8 cellular contexts compared by ENCODE assay signal in the genomic region with DNA sequence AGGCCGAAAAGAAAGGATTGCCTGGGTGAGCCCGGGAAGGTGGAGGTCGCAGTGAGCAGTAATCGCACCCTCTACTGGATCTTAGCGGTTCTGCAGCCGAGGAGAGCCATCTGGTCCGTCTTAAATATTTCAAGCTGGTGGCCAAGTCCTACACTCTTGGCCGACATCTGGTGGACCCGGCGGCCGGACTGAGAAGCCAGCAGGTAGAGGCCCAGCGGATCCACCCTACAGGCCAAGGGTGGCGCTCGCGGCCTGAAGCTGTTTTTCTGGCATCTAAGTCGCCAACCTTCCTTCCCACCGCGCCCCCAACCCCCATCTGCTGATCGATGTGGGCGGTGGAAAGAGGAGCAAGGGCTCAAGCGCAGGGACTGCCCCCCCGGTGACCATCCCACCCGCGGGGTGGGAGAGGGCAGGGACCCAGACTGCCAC. TPM values are rescaled to one million over a fixed set of nuclear protein-coding genes. Genes with fewer than 3 reads are reported as not detected.
A peak's percentile ranks its signal among the peaks of the same experiment; 100 is the strongest.
DNase-seq lines count a peak whose midpoint lies in the region; ATAC-seq, FAIRE-seq and TF ChIP-seq lines count a peak whose summit lies in the region.

No MANE protein-coding gene starts in this region.

- no peak overlapping the region for H3K18ac ChIP-seq in H1 (ENCODE audit: extremely low read depth, low read length)

- DNase-seq in Daoy (ENCODE audit: low read depth) (peak; percentile 34), H1 (ENCODE audit: low read depth in 1 of 2, low spot score in 2 of 2) (peak; percentile 51 to 60), natural killer cell (no peak), H4 (ENCODE audit: low spot score) (no peak), D721Med (ENCODE audit: insufficient read length, low spot score) (no peak)
- no peak for DNase-seq in activated CD4-positive, CD25-positive, alpha-beta regulatory T cell treated with anti-CD3 and anti-CD28 coated beads, Interleukin-2, amount 50 U/mL, for 72 hours

- no peak overlapping the region for H3K14ac ChIP-seq in H1 (ENCODE audit: insufficient read length)

- no peak overlapping the region for H3K27ac ChIP-seq in H1 (ENCODE audit: low read depth, low read length)

- H3K36me3 ChIP-seq in H1 (ENCODE audit: control insufficient read depth in 2 of 4, insufficient read depth in 4 of 4, low read length in 3 of 4): peaks cover 0 to 4% (median 0%) of the 10 kb centered on the region in 4 experiments; a peak in 1 of 8 replicates

- H2BK5ac ChIP-seq in H1 (ENCODE audit: low read depth, low read length): no peak overlapping the region

- H4K20me1 ChIP-seq in H1 (replicated peaks in 1 of 2; ENCODE audit: control insufficient read depth in 1 of 2, insufficient read depth in 2 of 2, low read length in 2 of 2): no peaks in the 10 kb centered on the region

- H2BK20ac ChIP-seq in H1 (ENCODE audit: low read length): no peak overlapping the region

- H2BK120ac ChIP-seq in H1 (replicated peaks; ENCODE audit: low read depth, low read length): no peak overlapping the region

- H3K4me3 Mint-ChIP-seq in natural killer cell: peak overlapping the region; percentile 47

- ATAC-seq in natural killer cell (no peak), GM21723 (IDR thresholded peaks at IDR 0.05; ENCODE audit: unreplicated experiment) (no peak)

- no peak for FAIRE-seq in H1 (lab: Jason Lieb, UNC)
- FAIRE-seq in D721Med (lab: Jason Lieb, UNC): no peak

- no peak overlapping the region for H2BK12ac ChIP-seq in H1 (ENCODE audit: low read depth, low read length)

- H3K27ac Mint-ChIP-seq in natural killer cell: no peak overlapping the region

- no peak overlapping the region for H2BK15ac ChIP-seq in H1 (ENCODE audit: low read length)

- H3K79me1 ChIP-seq in H1 (ENCODE audit: low read depth, low read length): no peaks in the 10 kb centered on the region

- peaks cover 28 to 38% of the 10 kb centered on the region in 2 donors for H3K27me3 Mint-ChIP-seq in natural killer cell (ENCODE audit: low read depth in 2 of 2)

- TF ChIP-seq EP300 in H1 (IDR thresholded peaks at IDR 0.05; ENCODE audit: borderline replicate concordance in 1 of 2, low read depth in 2 of 2, low read length in 2 of 2): no peak

- no peaks in the 10 kb centered on the region for H3K4me1 ChIP-seq in H1 (replicated peaks in 1 of 4; ENCODE audit: control insufficient read depth in 3 of 4, insufficient read depth in 4 of 4, low read length in 3 of 4)

- H3K27me3 ChIP-seq in H1 (replicated peaks in 1 of 4; ENCODE audit: control insufficient read depth in 3 of 4, extremely low read depth in 1 of 4, insufficient read depth in 3 of 4, low read length in 3 of 4): no peaks in the 10 kb centered on the region

- POLR2A ChIA-PET in H1 (lab: Charles Lee; ENCODE audit: partially characterized antibody): interaction anchor here (0.7 kb wide), 1 partner anchor 47 kb away, joined by 3 read pairs; no protein-coding TSS in a partner anchor

- no peak overlapping the region for H3K4ac ChIP-seq in H1 (replicated peaks; ENCODE audit: insufficient read length, low read depth, low read length)

- H3K36me3 Mint-ChIP-seq in natural killer cell: no peaks in the 10 kb centered on the region

- no peaks in the 10 kb centered on the region for H3K23me2 ChIP-seq in H1 (ENCODE audit: low read depth, low read length)

- peak; percentile 48 to 56 for TF ChIP-seq RAD21 in H1 (IDR thresholded peaks at IDR 0.05 in 1 of 2, conservative IDR thresholded peaks at IDR 0.05 in 1 of 2; ENCODE audit: low read depth in 2 of 2, low read length in 2 of 2)

- H3K9me3 Mint-ChIP-seq in natural killer cell: peaks cover 5 to 13% of the 10 kb centered on the region in 2 donors

- CTCF ChIA-PET in H1 (lab: Charles Lee; ENCODE audit: partially characterized antibody): interaction anchor here (0.9 to 1.4 kb wide), 3 partner anchors 24 to 31 kb away, joined by 3 to 7 read pairs (median 4); no protein-coding TSS in a partner anchor

- no peak for TF ChIP-seq POLR2A in H1 (IDR thresholded peaks at IDR 0.05; ENCODE audit: control extremely low read depth in 1 of 2, low read depth in 2 of 2, low read length in 2 of 2)

- H3K9ac ChIP-seq in H1 (replicated peaks in 1 of 4; ENCODE audit: extremely low read depth in 1 of 4, low read depth in 3 of 4, low read length in 3 of 4): no peak overlapping the region

- H4K91ac ChIP-seq in H1 (replicated peaks; ENCODE audit: insufficient read length, low read length): no peak overlapping the region

- no peak overlapping the region for H3K56ac ChIP-seq in H1 (replicated peaks; ENCODE audit: insufficient read length, low read depth, low read length)

- H3K23ac ChIP-seq in H1 (ENCODE audit: insufficient read length): no peak overlapping the region

- peak; percentile 23; the same call in 1 of the 2 replicates for TF ChIP-seq CTCF in LNCAP (IDR thresholded peaks at IDR 0.05)
- peak; percentile 39 to 56 (median 40) for TF ChIP-seq CTCF in H1 (IDR thresholded peaks at IDR 0.05; ENCODE audit: control extremely low read depth in 1 of 3, insufficient read depth in 1 of 3, low read depth in 1 of 3, low read length in 3 of 3)
- peak; percentile 19 for TF ChIP-seq CTCF in natural killer cell (IDR thresholded peaks at IDR 0.05)
- no peak for TF ChIP-seq CTCF in D721Med (IDR thresholded peaks at IDR 0.05; ENCODE audit: insufficient read depth, missing control alignments)

- H3K79me2 ChIP-seq in H1 (ENCODE audit: control insufficient read depth in 1 of 2, insufficient read depth in 2 of 2, low read length in 2 of 2): no peaks in the 10 kb centered on the region

- WGBS in H1 (ENCODE audit: extremely low coverage in 1 of 2, insufficient coverage in 1 of 2, insufficient read length in 1 of 2, insufficient replicate concordance in 2 of 2, low coverage in 1 of 2, low lambda C conversion rate in 2 of 2, missing lambda C conversion rate in 1 of 2), 2 experiments: 87% methylated on average over 15 of the region's 24 CpGs; no CpG with 5 or more reads in 1 of the 2 experiments

- no peak overlapping the region for H4K5ac ChIP-seq in H1 (ENCODE audit: insufficient read length, low read depth, low read length)

- H3K4me3 ChIP-seq in H1 (ENCODE audit: extremely low read depth in 1 of 4, insufficient read depth in 2 of 4, low read depth in 3 of 4, low read length in 4 of 4): no peak overlapping the region

- intact Hi-C loops in natural killer cell (cut with micrococcal nuclease): no loop called here

- H2AK5ac ChIP-seq in H1 (ENCODE audit: low read depth, low read length): no peak overlapping the region

- no peak overlapping the region for H2AFZ ChIP-seq in H1 (ENCODE audit: low read length)

- H3K4me1 Mint-ChIP-seq in natural killer cell: peaks cover 0 to 17% of the 10 kb centered on the region in 2 donors

- no peak overlapping the region for H3K4me2 ChIP-seq in H1 (ENCODE audit: insufficient read depth in 1 of 2, low read depth in 2 of 2, low read length in 2 of 2)

- peaks cover 38 to 55% of the 10 kb centered on the region in 2 experiments for H3K9me3 ChIP-seq in H1 (ENCODE audit: insufficient read depth in 2 of 2, low read depth in 1 of 2, low read length in 1 of 2)

- no peak overlapping the region for H4K8ac ChIP-seq in H1 (ENCODE audit: extremely low read depth, insufficient read depth, low read length)

TF ChIP-seq in H1, 55 proteins besides CTCF, POLR2A, EP300 and RAD21:
- TF ChIP-seq MAFK (IDR thresholded peaks at IDR 0.05; ENCODE audit: low read depth, low read length): no peak
- no peak for TF ChIP-seq EZH2 (IDR thresholded peaks at IDR 0.05; ENCODE audit: low read depth, low read length, severe bottlenecking)
- TF ChIP-seq KDM4A (IDR thresholded peaks at IDR 0.05; ENCODE audit: low read depth, low read length, severe bottlenecking): no peak
- no peak for TF ChIP-seq SP2 (IDR thresholded peaks at IDR 0.05; ENCODE audit: low read length)
- TF ChIP-seq KDM1A (IDR thresholded peaks at IDR 0.05; ENCODE audit: borderline replicate concordance, low read length): no peak
- no peak for TF ChIP-seq CREB1 (IDR thresholded peaks at IDR 0.05)
- TF ChIP-seq SP1 (IDR thresholded peaks at IDR 0.05; ENCODE audit: low read depth, low read length): no peak
- no peak for TF ChIP-seq TAF7 (optimal IDR thresholded peaks at IDR 0.05; ENCODE audit: borderline replicate concordance, low read depth, low read length)
- TF ChIP-seq BRCA1 (IDR thresholded peaks at IDR 0.05; ENCODE audit: low read depth, low read length): no peak
- TF ChIP-seq BCL11A (IDR thresholded peaks at IDR 0.05; ENCODE audit: low read depth in 2 of 2, low read length in 2 of 2): no peak
- no peak for TF ChIP-seq FOSL1 (IDR thresholded peaks at IDR 0.05; ENCODE audit: insufficient read depth, low read depth, low read length)
- no peak for TF ChIP-seq SIN3A (conservative IDR thresholded peaks at IDR 0.05 in 1 of 2, IDR thresholded peaks at IDR 0.05 in 1 of 2; ENCODE audit: low read depth in 1 of 2, low read length in 2 of 2)
- no peak for TF ChIP-seq HDAC6 (IDR thresholded peaks at IDR 0.05; ENCODE audit: low read depth, low read length)
- TF ChIP-seq JUND (IDR thresholded peaks at IDR 0.05; ENCODE audit: low read length): no peak
- no peak for TF ChIP-seq POLR2AphosphoS5 (IDR thresholded peaks at IDR 0.05; ENCODE audit: low read depth, low read length)
- TF ChIP-seq PHF8 (conservative IDR thresholded peaks at IDR 0.05; ENCODE audit: low read depth, low read length): no peak
- no peak for TF ChIP-seq POU5F1 (IDR thresholded peaks at IDR 0.05; ENCODE audit: low read depth, low read length)
- TF ChIP-seq, protein P1, sequence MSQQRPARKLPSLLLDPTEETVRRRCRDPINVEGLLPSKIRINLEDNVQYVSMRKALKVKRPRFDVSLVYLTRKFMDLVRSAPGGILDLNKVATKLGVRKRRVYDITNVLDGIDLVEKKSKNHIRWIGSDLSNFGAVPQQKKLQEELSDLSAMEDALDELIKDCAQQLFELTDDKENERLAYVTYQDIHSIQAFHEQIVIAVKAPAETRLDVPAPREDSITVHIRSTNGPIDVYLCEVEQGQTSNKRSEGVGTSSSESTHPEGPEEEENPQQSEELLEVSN (IDR thresholded peaks at IDR 0.05): no peak
- no peak for TF ChIP-seq CBX5 (IDR thresholded peaks at IDR 0.05; ENCODE audit: low read depth, low read length)

RNA-seq across cellular contexts. Expression of a gene that starts 46.5 kb away (rescaled TPM):
- total RNA-seq in Daoy (2014; rRNA removed; shearing (Covaris generic)): 2.0 and 4.2 TPM in 2 replicates
- 24.7 and 29.4 TPM in 2 replicates for total RNA-seq in H1 (2021; fragmentation: NEBNext Ultra II Directional; extraction: Animal tissue kit (Norgen Biotek cat#: 25700))
- polyA plus RNA-seq in H1 (2011; rRNA removed): 5.2 and 7.0 TPM in 2 replicates
- polyA plus RNA-seq in H1 (2011; cell fraction: cytosol; rRNA removed): 10.5 TPM
- 8.7 TPM for polyA plus RNA-seq in H1 (2011; cell fraction: nucleus; rRNA removed)
- 5.4 to 11.5 TPM (median 7.0 TPM) in 4 replicates for polyA plus RNA-seq in H1 (2012, experiment 1 of 2)
- polyA plus RNA-seq in H1 (2012, experiment 2 of 2): 1.2 TPM
- polyA plus RNA-seq in H1 (2013, experiment 1 of 2): 22.2 TPM
- polyA plus RNA-seq in H1 (2013, experiment 2 of 2): 19.1 TPM
- 25.6 and 32.7 TPM in 2 replicates for polyA minus RNA-seq in H1 (2011; rRNA and poly(A)+ RNA removed)
- polyA minus RNA-seq in H1 (2011; cell fraction: cytosol; rRNA and poly(A)+ RNA removed): 22.2 TPM
- 95.4 TPM for polyA minus RNA-seq in H1 (2011; cell fraction: nucleus; rRNA and poly(A)+ RNA removed)
- total RNA-seq in natural killer cell: under 1 TPM in 2 of 3 donors, not detected in 1; 0.15 to 0.34 TPM
- 1.0 and 2.0 TPM in 2 replicates for total RNA-seq in H4 (2014; rRNA removed; shearing (Covaris generic))

Comparison
In these comparisons a context has a peak if more than half of its experiments do, and no peak if none do; other contexts are left out.
1. DNase-seq: peak in Daoy (single experiment) and H1 (2 of 2); none in natural killer cell (single experiment), H4 (single experiment), activated CD4-positive, CD25-positive, alpha-beta regulatory T cell treated with anti-CD3 and anti-CD28 coated beads, Interleukin-2, amount 50 U/mL, for 72 hours (single experiment) and D721Med (single experiment).